21 cellular contexts compared by ENCODE assay signal in the genomic region with DNA sequence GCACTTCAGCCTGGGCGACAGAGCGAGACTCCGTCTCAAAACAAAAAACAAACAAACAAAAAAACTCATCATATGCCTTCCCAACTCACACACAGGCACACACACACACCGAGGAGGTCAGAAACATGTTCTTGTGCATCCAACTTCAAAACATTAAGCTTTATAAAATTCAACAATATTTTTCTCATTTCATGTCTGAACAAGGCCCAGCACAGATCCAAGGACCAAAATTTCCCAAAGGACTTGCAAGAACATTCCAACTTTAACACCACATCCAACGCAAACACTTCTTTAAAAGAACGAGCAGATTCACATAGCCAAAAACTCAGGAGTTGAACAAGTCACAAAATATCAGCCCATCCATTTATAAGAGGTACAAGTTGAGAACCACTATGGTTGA.
DNase-seq lines count a peak whose midpoint lies in the region; ATAC-seq and TF ChIP-seq lines count a peak whose summit lies in the region.
"Had no signal": no experiment of that assay in that cellular context is flagged by ENCODE, and none has a peak within 500 bp of the region (broad histone marks: within the 10 kb centered on the region; RNA-seq: fewer than 3 reads in every experiment).

No MANE protein-coding gene starts in this region.

- no peak overlapping the region for H3K4me3 Mint-ChIP-seq in H9
- no peak overlapping the region for H3K4me3 Mint-ChIP-seq in chondrocyte (ENCODE audit: unreplicated experiment)
- H3K4me3 Mint-ChIP-seq: CD4-positive, alpha-beta T cell had no signal

- no peaks in the 10 kb centered on the region for H3K23me2 ChIP-seq in H9 (ENCODE audit: insufficient read length, low read depth, low read length, poor library complexity, severe bottlenecking)

- no peak overlapping the region for H2AFZ ChIP-seq in H9 (ENCODE audit: low read length)

- H4K5ac ChIP-seq in H9 (ENCODE audit: insufficient read length, low read depth, low read length) = no peak overlapping the region

- peak overlapping the region; percentile 42 to 86 (median 69); a peak in 5 of 7 replicates for H3K27ac Mint-ChIP-seq in H9
- peak overlapping the region; percentile 74 for H3K27ac Mint-ChIP-seq in chondrocyte (ENCODE audit: unreplicated experiment)
- H3K27ac Mint-ChIP-seq: CD4-positive, alpha-beta T cell had no signal

- no peak overlapping the region for H4K91ac ChIP-seq in H9 (ENCODE audit: insufficient read length, low read depth, low read length)

- H3K56ac ChIP-seq in H9 (ENCODE audit: insufficient read length, low read depth, low read length) = no peak overlapping the region

- no peaks in the 10 kb centered on the region for H3K9me3 Mint-ChIP-seq in H9
- H3K9me3 Mint-ChIP-seq in chondrocyte (ENCODE audit: low read depth) = no peaks in the 10 kb centered on the region

- H3K4ac ChIP-seq in H9 (ENCODE audit: low read depth, low read length) = no peak overlapping the region

- H3K27me3 Mint-ChIP-seq in H9 (ENCODE audit: low read depth) (no peaks in the 10 kb centered on the region), chondrocyte (ENCODE audit: low read depth) (no peaks in the 10 kb centered on the region)
- H3K27me3 Mint-ChIP-seq: CD4-positive, alpha-beta T cell had no signal

- no peak overlapping the region for H2BK20ac ChIP-seq in H9 (ENCODE audit: low read depth, low read length, poor library complexity, severe bottlenecking)

- TF ChIP-seq CTCF in H9 (conservative IDR thresholded peaks at IDR 0.05) (no peak), RWPE1 (conservative IDR thresholded peaks at IDR 0.05; ENCODE audit: low read depth) (no peak), chondrocyte (IDR thresholded peaks at IDR 0.05) (no peak), thoracic aorta (IDR thresholded peaks at IDR 0.05) (no peak)

- H3K4me3 ChIP-seq in thoracic aorta = no peak overlapping the region
- H3K4me3 ChIP-seq: BLaER1 treated with 17β-estradiol and CSF1 and Interleukin-3, amounts not matched to agents 10 nM and 100 nM; SJCRH30 had no signal

- H3K9me3 ChIP-seq in H9 (ENCODE audit: control insufficient read depth, low read depth, low read length) (no peaks in the 10 kb centered on the region), thoracic aorta (no peaks in the 10 kb centered on the region)
- H3K9me3 ChIP-seq: SJCRH30 had no signal

- no peaks in the 10 kb centered on the region for H3K27me3 ChIP-seq in H9 (ENCODE audit: insufficient read depth, low read length)
- H3K27me3 ChIP-seq in thoracic aorta (replicated peaks; ENCODE audit: insufficient read depth) = no peaks in the 10 kb centered on the region
- H3K27me3 ChIP-seq: BLaER1 treated with 17β-estradiol and CSF1 and Interleukin-3, amounts not matched to agents 10 nM and 100 nM; SJCRH30 had no signal

- H4K8ac ChIP-seq in H9 (replicated peaks; ENCODE audit: insufficient read length, low read depth, low read length) = no peak overlapping the region

- H2BK5ac ChIP-seq in H9 (ENCODE audit: insufficient read length, low read length) = no peak overlapping the region

- no peak overlapping the region for H2AK5ac ChIP-seq in H9 (ENCODE audit: insufficient read length, low read length)

- no peak overlapping the region for H3T11ph ChIP-seq in H9 (ENCODE audit: low read length)

- DNase-seq in H9 = no peak
- DNase-seq in RWPE1 (ENCODE audit: low spot score) = no peak
- no peak for DNase-seq in chondrocyte (ENCODE audit: low spot score)
- no peak for DNase-seq in thoracic aorta (ENCODE audit: low spot score)
- DNase-seq in ACHN = no peak
- no peak for DNase-seq in UCSD-AML1 (lab: John Stamatoyannopoulos, UW; ENCODE audit: unreplicated experiment)
- DNase-seq: AML-193; CD4-positive, alpha-beta T cell; COR-L47; DMS53; Karpas-422; NCI-H1092 treated with DMSO at 0.1 percent for 48 hours; NCI-H1436 treated with DMSO at 0.1 percent for 48 hours; NCI-H187 treated with DMSO at 0.1 percent for 48 hours; NCI-H2107; NCI-H524; NCI-H774; SJCRH30 had no signal

- no peak overlapping the region for H3K27ac ChIP-seq in H9 (ENCODE audit: insufficient read length, low read depth, low read length)
- peak overlapping the region; percentile 83 for H3K27ac ChIP-seq in RWPE1
- H3K27ac ChIP-seq in thoracic aorta = peak overlapping the region; percentile 60 to 86
- H3K27ac ChIP-seq: BLaER1 treated with 17β-estradiol and CSF1 and Interleukin-3, amounts not matched to agents 10 nM and 100 nM; HL-60; SJCRH30 had no signal

- H2BK12ac ChIP-seq in H9 (ENCODE audit: insufficient read length, low read depth, low read length) = no peak overlapping the region

- H3K36me3 ChIP-seq in thoracic aorta = no peaks in the 10 kb centered on the region
- H3K36me3 ChIP-seq: BLaER1 treated with 17β-estradiol and CSF1 and Interleukin-3, amounts not matched to agents 10 nM and 100 nM; SJCRH30 had no signal

- no peak overlapping the region for H3K9ac ChIP-seq in H9 (ENCODE audit: extremely low read depth, insufficient read length, low read length)
- H3K9ac ChIP-seq: BLaER1 treated with 17β-estradiol and CSF1 and Interleukin-3, amounts not matched to agents 10 nM and 100 nM had no signal

- H3K4me1 Mint-ChIP-seq in H9 (peaks cover 49 to 60% of the 10 kb centered on the region in 2 experiments), chondrocyte (ENCODE audit: low read depth) (peaks cover 47% of the 10 kb centered on the region)

- no peak overlapping the region for H2BK15ac ChIP-seq in H9 (ENCODE audit: low read depth, low read length)

- ATAC-seq in thoracic aorta (ENCODE audit: insufficient number of reproducible peaks, low FRiP score, low read depth) (peak; percentile 20), HG02970 (IDR thresholded peaks at IDR 0.05; ENCODE audit: low FRiP score, unreplicated experiment) (no peak)

- no CpG with 5 or more reads among the region's 6 CpGs for WGBS in H9 (ENCODE audit: extremely low coverage, insufficient read length, low lambda C conversion rate)

- H3K4me2 ChIP-seq in H9 (ENCODE audit: insufficient read depth, insufficient read length, low read length) = no peak overlapping the region
- H3K4me2 ChIP-seq: BLaER1 treated with 17β-estradiol and CSF1 and Interleukin-3, amounts not matched to agents 10 nM and 100 nM had no signal

- H3K36me3 Mint-ChIP-seq in H9 (ENCODE audit: insufficient read depth in 1 of 3, low read depth in 3 of 3) (peaks cover 0 to 8% (median 0%) of the 10 kb centered on the region in 3 experiments; a peak in 2 of 7 replicates), chondrocyte (ENCODE audit: low read depth) (no peaks in the 10 kb centered on the region)

- CTCF ChIA-PET in RWPE1 (lab: Yijun Ruan, JAX) = no interaction called here

- H3K14ac ChIP-seq in H9 (ENCODE audit: insufficient read depth, low read length) = no peak overlapping the region

- no peak overlapping the region for H2BK120ac ChIP-seq in H9 (ENCODE audit: low read depth, low read length, poor library complexity, severe bottlenecking)

- in situ Hi-C loops in ACHN (cut with HindIII; ENCODE audit: low pct_ligation_motif_present, low pct_unique_long_range_greater_than_20kb, low sequenced_read_pairs) = no loop called here

- H3K4me1 ChIP-seq in H9 (ENCODE audit: insufficient read depth, low read length) (peaks cover 7% of the 10 kb centered on the region; the same call in 1 of the 2 replicates), thoracic aorta (ENCODE audit: control insufficient read depth in 1 of 2, low read depth in 2 of 2) (peaks cover 23 to 62% of the 10 kb centered on the region in 2 donors)
- H3K4me1 ChIP-seq: BLaER1 treated with 17β-estradiol and CSF1 and Interleukin-3, amounts not matched to agents 10 nM and 100 nM had no signal

- no peak overlapping the region for H3K18ac ChIP-seq in H9 (ENCODE audit: insufficient read length, low read depth, low read length)

- no peak overlapping the region for H3K23ac ChIP-seq in H9 (ENCODE audit: insufficient read length, low read depth, low read length)

- POLR2A ChIA-PET in RWPE1 (lab: Yijun Ruan, JAX; ENCODE audit: low non-redundant PET) = no interaction called here

- peaks cover 7% of the 10 kb centered on the region for H3K79me1 ChIP-seq in H9 (ENCODE audit: insufficient read depth, low read depth, low read length, poor library complexity, severe bottlenecking)

- no peaks in the 10 kb centered on the region; the same call in 1 of the 2 replicates for H3K79me2 ChIP-seq in H9 (ENCODE audit: insufficient read depth, low read length)

- H4K20me1 ChIP-seq in H9 (ENCODE audit: control insufficient read depth, insufficient read depth, insufficient read length) = no peaks in the 10 kb centered on the region
- H4K20me1 ChIP-seq: BLaER1 treated with 17β-estradiol and CSF1 and Interleukin-3, amounts not matched to agents 10 nM and 100 nM had no signal
